Comparison of ENCODE assay signal across 8 cellular contexts in genomic region chr17:59623151-59623550, GRCh38. TPM values are rescaled to one million over a fixed set of nuclear protein-coding genes. Genes with fewer than 3 reads are reported as not detected.
A peak's percentile ranks its signal among the peaks of the same experiment; 100 is the strongest.
DNase-seq lines count a peak whose midpoint lies in the region; ATAC-seq, FAIRE-seq and TF ChIP-seq lines count a peak whose summit lies in the region.

No MANE protein-coding gene starts in this region.

- no peak overlapping the region for H3K4me3 ChIP-seq in cardiac muscle cell
- H3K4me3 ChIP-seq in keratinocyte (ENCODE audit: control insufficient read depth in 2 of 3, extremely low read depth in 1 of 3, insufficient read depth in 2 of 3, low read depth in 1 of 3, low read length in 3 of 3): peak overlapping the region in 2 of 3 experiments; percentile 47 to 70
- H3K4me3 ChIP-seq in thoracic aorta: peak overlapping the region; percentile 98
- H3K4me3 ChIP-seq in adrenal gland: peak overlapping the region in 1 of 4 donors; percentile 73

- H3K36me3 Mint-ChIP-seq in activated T-helper 1 cell treated with anti-CD3 and anti-CD28 coated beads, Interleukin-12 subunit alpha, Interleukin-12 subunit beta, Interleukin-2, Interleukin-4 antibody, amounts not matched to agents 30 ng/mL and 10 ng/mL and 1 ng/mL, durations not matched to agents 14 hours and 24 hours and 36 hours (ENCODE audit: low read depth): peaks cover 18% of the 10 kb centered on the region

- DNase-seq in cardiac muscle cell (ENCODE audit: low read depth in 1 of 2, low spot score in 1 of 2) (no peak), Right ventricle myocardium superior (no peak), keratinocyte (ENCODE audit: low read depth, low spot score) (no peak), thoracic aorta (ENCODE audit: low spot score) (no peak), COLO668 (lab: John Stamatoyannopoulos, UW; ENCODE audit: unreplicated experiment) (no peak), ACHN (no peak), adrenal gland (no peak)
- DNase-seq in activated T-helper 1 cell treated with anti-CD3 and anti-CD28 coated beads, Interleukin-12 subunit alpha, Interleukin-12 subunit beta, Interleukin-2, Interleukin-4 antibody, amounts not matched to agents 30 ng/mL and 10 ng/mL and 1 ng/mL, durations not matched to agents 14 hours and 24 hours and 36 hours (ENCODE audit: low spot score): no peak

- TF ChIP-seq POLR2A in adrenal gland (IDR thresholded peaks at IDR 0.05): no peak

- peaks cover 33% of the 10 kb centered on the region for H4K20me1 ChIP-seq in keratinocyte (ENCODE audit: control insufficient read depth, extremely low read depth, insufficient read depth, low read length)

- in situ Hi-C loops in ACHN (cut with HindIII; ENCODE audit: low pct_ligation_motif_present, low pct_unique_long_range_greater_than_20kb, low sequenced_read_pairs): no loop called here

- H3K4me1 ChIP-seq in cardiac muscle cell (ENCODE audit: low read depth) (peaks cover 25% of the 10 kb centered on the region), keratinocyte (ENCODE audit: control insufficient read depth, extremely low read depth, insufficient read depth, low read length) (peaks cover 23% of the 10 kb centered on the region), thoracic aorta (ENCODE audit: control insufficient read depth in 1 of 2, low read depth in 2 of 2) (peaks cover 65 to 68% of the 10 kb centered on the region in 2 donors), adrenal gland (replicated peaks in 1 of 2) (peaks cover 59 to 74% of the 10 kb centered on the region in 2 donors)

- no peaks in the 10 kb centered on the region for H3K27me3 Mint-ChIP-seq in activated T-helper 1 cell treated with anti-CD3 and anti-CD28 coated beads, Interleukin-12 subunit alpha, Interleukin-12 subunit beta, Interleukin-2, Interleukin-4 antibody, amounts not matched to agents 30 ng/mL and 10 ng/mL and 1 ng/mL, durations not matched to agents 14 hours and 24 hours and 36 hours (ENCODE audit: insufficient read depth)

- peak overlapping the region; percentile 10 for H3K27ac Mint-ChIP-seq in activated T-helper 1 cell treated with anti-CD3 and anti-CD28 coated beads, Interleukin-12 subunit alpha, Interleukin-12 subunit beta, Interleukin-2, Interleukin-4 antibody, amounts not matched to agents 30 ng/mL and 10 ng/mL and 1 ng/mL, durations not matched to agents 14 hours and 24 hours and 36 hours

- no peak for ATAC-seq in Right ventricle myocardium superior (ENCODE audit: poor library complexity)
- no peak for ATAC-seq in thoracic aorta (ENCODE audit: insufficient number of reproducible peaks, low FRiP score, low read depth)

- H3K9ac ChIP-seq in keratinocyte (ENCODE audit: control insufficient read depth, extremely low read depth, insufficient read depth, low read length): no peak overlapping the region

- H3K9me1 ChIP-seq in keratinocyte (ENCODE audit: control insufficient read depth, extremely low read depth, insufficient read depth, low read length): no peaks in the 10 kb centered on the region

- TF ChIP-seq CTCF in cardiac muscle cell (IDR thresholded peaks at IDR 0.05; ENCODE audit: low read depth, low read length) (no peak), keratinocyte (optimal IDR thresholded peaks at IDR 0.05 in 1 of 3, IDR thresholded peaks at IDR 0.05 in 1 of 3, conservative IDR thresholded peaks at IDR 0.05 in 1 of 3; ENCODE audit: extremely low read depth in 1 of 3, insufficient read depth in 2 of 3, low read length in 3 of 3) (no peak), thoracic aorta (IDR thresholded peaks at IDR 0.05) (no peak), adrenal gland (IDR thresholded peaks at IDR 0.05) (no peak)

- dilution Hi-C loops in keratinocyte (cut with MboI; ENCODE audit: extremely low pct_ligation_motif_present, low sequenced_read_pairs): no loop called here

- no peak overlapping the region for H2AFZ ChIP-seq in keratinocyte (ENCODE audit: control insufficient read depth, low read length)

- H3K79me2 ChIP-seq in keratinocyte (ENCODE audit: control insufficient read depth, insufficient read depth, low read length): peaks cover 85% of the 10 kb centered on the region

- H3K27ac ChIP-seq in cardiac muscle cell (peak overlapping the region; percentile 99), keratinocyte (ENCODE audit: control insufficient read depth, insufficient read depth, low read length) (no peak overlapping the region), thoracic aorta (peak overlapping the region in 1 of 2 donors; percentile 0), adrenal gland (peak overlapping the region in 1 of 5 donors; percentile 27)

- H3K9me3 ChIP-seq in cardiac muscle cell (ENCODE audit: low read depth) (no peaks in the 10 kb centered on the region), keratinocyte (ENCODE audit: control insufficient read depth, low read depth, low read length) (no peaks in the 10 kb centered on the region), thoracic aorta (no peaks in the 10 kb centered on the region), adrenal gland (replicated peaks in 1 of 3) (no peaks in the 10 kb centered on the region)

- intact Hi-C loops in Right ventricle myocardium superior (cut with DNase I): no loop called here
- intact Hi-C loops in activated T-helper 1 cell treated with anti-CD3 and anti-CD28 coated beads, Interleukin-12 subunit alpha, Interleukin-12 subunit beta, Interleukin-2, Interleukin-4 antibody, amounts not matched to agents 30 ng/mL and 10 ng/mL and 1 ng/mL, durations not matched to agents 14 hours and 24 hours and 36 hours (cut with micrococcal nuclease): no loop called here
- intact Hi-C loops in adrenal gland (cut with DNase I): no loop called here

- FAIRE-seq in keratinocyte (lab: Jason Lieb, UNC): no peak

- no peaks in the 10 kb centered on the region for H3K36me3 ChIP-seq in cardiac muscle cell
- H3K36me3 ChIP-seq in keratinocyte (ENCODE audit: control insufficient read depth in 2 of 2, extremely low read depth in 1 of 2, insufficient read depth in 2 of 2, low read length in 2 of 2): peaks cover 3 to 4% of the 10 kb centered on the region in 2 experiments
- no peaks in the 10 kb centered on the region for H3K36me3 ChIP-seq in thoracic aorta
- no peaks in the 10 kb centered on the region for H3K36me3 ChIP-seq in adrenal gland (replicated peaks in 1 of 2)

- H3K4me3 Mint-ChIP-seq in activated T-helper 1 cell treated with anti-CD3 and anti-CD28 coated beads, Interleukin-12 subunit alpha, Interleukin-12 subunit beta, Interleukin-2, Interleukin-4 antibody, amounts not matched to agents 30 ng/mL and 10 ng/mL and 1 ng/mL, durations not matched to agents 14 hours and 24 hours and 36 hours: peak overlapping the region; percentile 46

- H3K4me1 Mint-ChIP-seq in activated T-helper 1 cell treated with anti-CD3 and anti-CD28 coated beads, Interleukin-12 subunit alpha, Interleukin-12 subunit beta, Interleukin-2, Interleukin-4 antibody, amounts not matched to agents 30 ng/mL and 10 ng/mL and 1 ng/mL, durations not matched to agents 14 hours and 24 hours and 36 hours (ENCODE audit: low read depth): peaks cover 69% of the 10 kb centered on the region

- peak overlapping the region; percentile 92 for H3K4me2 ChIP-seq in keratinocyte (ENCODE audit: control insufficient read depth, extremely low read depth, insufficient read depth, low read depth, low read length)

- H3K9me3 Mint-ChIP-seq in activated T-helper 1 cell treated with anti-CD3 and anti-CD28 coated beads, Interleukin-12 subunit alpha, Interleukin-12 subunit beta, Interleukin-2, Interleukin-4 antibody, amounts not matched to agents 30 ng/mL and 10 ng/mL and 1 ng/mL, durations not matched to agents 14 hours and 24 hours and 36 hours: no peaks in the 10 kb centered on the region

- H3K27me3 ChIP-seq in cardiac muscle cell: no peaks in the 10 kb centered on the region
- no peaks in the 10 kb centered on the region for H3K27me3 ChIP-seq in keratinocyte (ENCODE audit: control insufficient read depth, extremely low read depth, insufficient read depth, low read length)
- no peaks in the 10 kb centered on the region for H3K27me3 ChIP-seq in thoracic aorta (replicated peaks; ENCODE audit: insufficient read depth)
- no peaks in the 10 kb centered on the region for H3K27me3 ChIP-seq in adrenal gland

- 56 to 78% (median 68%) methylated on average over 2 of the region's 2 CpGs for WGBS in adrenal gland, 4 donors

RNA-seq across cellular contexts. Expression of gene CLTC, which starts 3.5 kb away (rescaled TPM):
- total RNA-seq in cardiac muscle cell (275 and 286 TPM in 2 replicates), Right ventricle myocardium superior (126 TPM), thoracic aorta (100 to 1,000 TPM; 273 to 285 TPM), adrenal gland (100 to 1,000 TPM; 214 to 393 (median 289) TPM)
- polyA plus RNA-seq in cardiac muscle cell (168 and 172 TPM in 2 replicates), keratinocyte (168 to 352 TPM (median 209 TPM) in 3 replicates), adrenal gland (100 to 1,000 TPM in 1 of 3 donors, 10 to 100 TPM in 2; 40.2 to 254 (median 68.1) TPM)
- total RNA-seq in activated T-helper 1 cell treated with anti-CD3 and anti-CD28 coated beads, Interleukin-12 subunit alpha, Interleukin-12 subunit beta, Interleukin-2, Interleukin-4 antibody, amounts not matched to agents 30 ng/mL and 10 ng/mL and 1 ng/mL, durations not matched to agents 14 hours and 24 hours and 36 hours: 176 and 186 TPM in 2 replicates
- polyA plus RNA-seq in keratinocyte (2011; ENCODE audit: low read depth): 147 TPM
- polyA plus RNA-seq in keratinocyte (2011; cell fraction: cytosol; rRNA removed): 179 and 294 TPM in 2 replicates
- 486 and 588 TPM in 2 replicates for polyA plus RNA-seq in keratinocyte (2011; cell fraction: nucleus; rRNA removed)
- 119 and 186 TPM in 2 replicates for polyA plus RNA-seq in keratinocyte (2012; ENCODE audit: low replicate concordance)
- 430 to 667 TPM (median 430 TPM) in 3 replicates for polyA minus RNA-seq in keratinocyte
- 230 TPM for polyA minus RNA-seq in keratinocyte (2011; cell fraction: cytosol; rRNA and poly(A)+ RNA removed)
- 327 and 718 TPM in 2 replicates for polyA minus RNA-seq in keratinocyte (2011; cell fraction: nucleus; rRNA and poly(A)+ RNA removed)

RNA-seq across cellular contexts. Expression of gene DHX40, which starts 57.7 kb away (rescaled TPM):
- total RNA-seq in cardiac muscle cell (53.0 and 62.6 TPM in 2 replicates), Right ventricle myocardium superior (18.1 TPM), thoracic aorta (10 to 100 TPM; 31.3 to 33.4 TPM), adrenal gland (10 to 100 TPM; 20.3 to 48.6 (median 39.8) TPM)
- polyA plus RNA-seq in cardiac muscle cell (30.2 and 35.4 TPM in 2 replicates), keratinocyte (19.6 to 30.7 TPM (median 20.4 TPM) in 3 replicates), adrenal gland (10 to 100 TPM; 19.3 to 27.8 (median 25.7) TPM)
- total RNA-seq in activated T-helper 1 cell treated with anti-CD3 and anti-CD28 coated beads, Interleukin-12 subunit alpha, Interleukin-12 subunit beta, Interleukin-2, Interleukin-4 antibody, amounts not matched to agents 30 ng/mL and 10 ng/mL and 1 ng/mL, durations not matched to agents 14 hours and 24 hours and 36 hours: 16.8 and 17.1 TPM in 2 replicates
- polyA plus RNA-seq in keratinocyte (2011; ENCODE audit: low read depth): 14.3 TPM
- 16.0 and 26.7 TPM in 2 replicates for polyA plus RNA-seq in keratinocyte (2011; cell fraction: cytosol; rRNA removed)
- polyA plus RNA-seq in keratinocyte (2011; cell fraction: nucleus; rRNA removed): 15.2 and 21.2 TPM in 2 replicates
- polyA plus RNA-seq in keratinocyte (2012; ENCODE audit: low replicate concordance): 16.0 and 19.8 TPM in 2 replicates
- 8.2 to 29.9 TPM (median 16.9 TPM) in 3 replicates for polyA minus RNA-seq in keratinocyte
- polyA minus RNA-seq in keratinocyte (2011; cell fraction: cytosol; rRNA and poly(A)+ RNA removed): 53.7 TPM
- polyA minus RNA-seq in keratinocyte (2011; cell fraction: nucleus; rRNA and poly(A)+ RNA removed): 12.2 and 19.3 TPM in 2 replicates
